ENCODE assay signal across 2 cellular contexts in the genomic region with DNA sequence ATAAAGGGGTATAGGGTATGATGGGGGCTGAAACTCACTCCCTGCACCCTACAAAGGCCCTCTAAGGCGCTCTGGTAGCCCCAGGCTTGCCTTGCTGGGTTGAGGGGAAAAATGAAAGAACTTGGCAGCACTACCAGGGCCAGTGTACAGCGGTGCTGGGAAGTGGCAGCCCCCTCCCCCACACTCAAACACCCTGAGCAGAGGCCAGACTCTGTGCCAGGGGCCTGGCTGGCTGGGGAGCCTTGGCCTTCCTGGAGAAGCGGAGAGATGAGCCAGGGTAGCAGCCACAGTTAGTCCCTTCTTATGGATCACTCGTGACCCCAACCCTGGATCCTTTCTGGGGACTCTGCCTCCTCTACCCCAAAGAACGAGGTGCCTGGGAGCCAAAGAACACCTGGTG.
A peak's percentile ranks its signal among the peaks of the same experiment; 100 is the strongest.
TF ChIP-seq lines count a peak whose summit lies in the region.

No MANE protein-coding gene starts in this region.

TF ChIP-seq in HepG2, 621 proteins besides CTCF, POLR2A, EP300 and RAD21:
- TF ChIP-seq, protein P1, sequence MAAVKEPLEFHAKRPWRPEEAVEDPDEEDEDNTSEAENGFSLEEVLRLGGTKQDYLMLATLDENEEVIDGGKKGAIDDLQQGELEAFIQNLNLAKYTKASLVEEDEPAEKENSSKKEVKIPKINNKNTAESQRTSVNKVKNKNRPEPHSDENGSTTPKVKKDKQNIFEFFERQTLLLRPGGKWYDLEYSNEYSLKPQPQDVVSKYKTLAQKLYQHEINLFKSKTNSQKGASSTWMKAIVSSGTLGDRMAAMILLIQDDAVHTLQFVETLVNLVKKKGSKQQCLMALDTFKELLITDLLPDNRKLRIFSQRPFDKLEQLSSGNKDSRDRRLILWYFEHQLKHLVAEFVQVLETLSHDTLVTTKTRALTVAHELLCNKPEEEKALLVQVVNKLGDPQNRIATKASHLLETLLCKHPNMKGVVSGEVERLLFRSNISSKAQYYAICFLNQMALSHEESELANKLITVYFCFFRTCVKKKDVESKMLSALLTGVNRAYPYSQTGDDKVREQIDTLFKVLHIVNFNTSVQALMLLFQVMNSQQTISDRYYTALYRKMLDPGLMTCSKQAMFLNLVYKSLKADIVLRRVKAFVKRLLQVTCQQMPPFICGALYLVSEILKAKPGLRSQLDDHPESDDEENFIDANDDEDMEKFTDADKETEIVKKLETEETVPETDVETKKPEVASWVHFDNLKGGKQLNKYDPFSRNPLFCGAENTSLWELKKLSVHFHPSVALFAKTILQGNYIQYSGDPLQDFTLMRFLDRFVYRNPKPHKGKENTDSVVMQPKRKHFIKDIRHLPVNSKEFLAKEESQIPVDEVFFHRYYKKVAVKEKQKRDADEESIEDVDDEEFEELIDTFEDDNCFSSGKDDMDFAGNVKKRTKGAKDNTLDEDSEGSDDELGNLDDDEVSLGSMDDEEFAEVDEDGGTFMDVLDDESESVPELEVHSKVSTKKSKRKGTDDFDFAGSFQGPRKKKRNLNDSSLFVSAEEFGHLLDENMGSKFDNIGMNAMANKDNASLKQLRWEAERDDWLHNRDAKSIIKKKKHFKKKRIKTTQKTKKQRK (IDR thresholded peaks at IDR 0.05; ENCODE audit: low read length): no peak
- TF ChIP-seq ZNF777 (CRISPR knock-in tag; IDR thresholded peaks at IDR 0.05) (no peak), RFXANK (CRISPR knock-in tag; IDR thresholded peaks at IDR 0.05) (no peak), ZNF34 (CRISPR knock-in tag; IDR thresholded peaks at IDR 0.05; ENCODE audit: borderline replicate concordance) (no peak), ZNF552 (CRISPR knock-in tag; IDR thresholded peaks at IDR 0.05; ENCODE audit: borderline replicate concordance) (no peak), NFKBIZ (CRISPR knock-in tag; IDR thresholded peaks at IDR 0.05) (no peak), KDM4B (CRISPR knock-in tag; IDR thresholded peaks at IDR 0.05) (no peak), MBD4 (IDR thresholded peaks at IDR 0.05; ENCODE audit: borderline replicate concordance, low read length) (no peak), NR2C2 (CRISPR knock-in tag; IDR thresholded peaks at IDR 0.05; ENCODE audit: borderline replicate concordance) (no peak)
- TF ChIP-seq, protein P2, sequence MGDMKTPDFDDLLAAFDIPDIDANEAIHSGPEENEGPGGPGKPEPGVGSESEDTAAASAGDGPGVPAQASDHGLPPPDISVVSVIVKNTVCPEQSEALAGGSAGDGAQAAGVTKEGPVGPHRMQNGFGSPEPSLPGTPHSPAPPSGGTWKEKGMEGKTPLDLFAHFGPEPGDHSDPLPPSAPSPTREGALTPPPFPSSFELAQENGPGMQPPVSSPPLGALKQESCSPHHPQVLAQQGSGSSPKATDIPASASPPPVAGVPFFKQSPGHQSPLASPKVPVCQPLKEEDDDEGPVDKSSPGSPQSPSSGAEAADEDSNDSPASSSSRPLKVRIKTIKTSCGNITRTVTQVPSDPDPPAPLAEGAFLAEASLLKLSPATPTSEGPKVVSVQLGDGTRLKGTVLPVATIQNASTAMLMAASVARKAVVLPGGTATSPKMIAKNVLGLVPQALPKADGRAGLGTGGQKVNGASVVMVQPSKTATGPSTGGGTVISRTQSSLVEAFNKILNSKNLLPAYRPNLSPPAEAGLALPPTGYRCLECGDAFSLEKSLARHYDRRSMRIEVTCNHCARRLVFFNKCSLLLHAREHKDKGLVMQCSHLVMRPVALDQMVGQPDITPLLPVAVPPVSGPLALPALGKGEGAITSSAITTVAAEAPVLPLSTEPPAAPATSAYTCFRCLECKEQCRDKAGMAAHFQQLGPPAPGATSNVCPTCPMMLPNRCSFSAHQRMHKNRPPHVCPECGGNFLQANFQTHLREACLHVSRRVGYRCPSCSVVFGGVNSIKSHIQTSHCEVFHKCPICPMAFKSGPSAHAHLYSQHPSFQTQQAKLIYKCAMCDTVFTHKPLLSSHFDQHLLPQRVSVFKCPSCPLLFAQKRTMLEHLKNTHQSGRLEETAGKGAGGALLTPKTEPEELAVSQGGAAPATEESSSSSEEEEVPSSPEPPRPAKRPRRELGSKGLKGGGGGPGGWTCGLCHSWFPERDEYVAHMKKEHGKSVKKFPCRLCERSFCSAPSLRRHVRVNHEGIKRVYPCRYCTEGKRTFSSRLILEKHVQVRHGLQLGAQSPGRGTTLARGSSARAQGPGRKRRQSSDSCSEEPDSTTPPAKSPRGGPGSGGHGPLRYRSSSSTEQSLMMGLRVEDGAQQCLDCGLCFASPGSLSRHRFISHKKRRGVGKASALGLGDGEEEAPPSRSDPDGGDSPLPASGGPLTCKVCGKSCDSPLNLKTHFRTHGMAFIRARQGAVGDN (CRISPR knock-in tag; IDR thresholded peaks at IDR 0.05): 0 out of 2 replicates have a peak, but pooled peaks have one; percentile 2
- TF ChIP-seq, protein P3, sequence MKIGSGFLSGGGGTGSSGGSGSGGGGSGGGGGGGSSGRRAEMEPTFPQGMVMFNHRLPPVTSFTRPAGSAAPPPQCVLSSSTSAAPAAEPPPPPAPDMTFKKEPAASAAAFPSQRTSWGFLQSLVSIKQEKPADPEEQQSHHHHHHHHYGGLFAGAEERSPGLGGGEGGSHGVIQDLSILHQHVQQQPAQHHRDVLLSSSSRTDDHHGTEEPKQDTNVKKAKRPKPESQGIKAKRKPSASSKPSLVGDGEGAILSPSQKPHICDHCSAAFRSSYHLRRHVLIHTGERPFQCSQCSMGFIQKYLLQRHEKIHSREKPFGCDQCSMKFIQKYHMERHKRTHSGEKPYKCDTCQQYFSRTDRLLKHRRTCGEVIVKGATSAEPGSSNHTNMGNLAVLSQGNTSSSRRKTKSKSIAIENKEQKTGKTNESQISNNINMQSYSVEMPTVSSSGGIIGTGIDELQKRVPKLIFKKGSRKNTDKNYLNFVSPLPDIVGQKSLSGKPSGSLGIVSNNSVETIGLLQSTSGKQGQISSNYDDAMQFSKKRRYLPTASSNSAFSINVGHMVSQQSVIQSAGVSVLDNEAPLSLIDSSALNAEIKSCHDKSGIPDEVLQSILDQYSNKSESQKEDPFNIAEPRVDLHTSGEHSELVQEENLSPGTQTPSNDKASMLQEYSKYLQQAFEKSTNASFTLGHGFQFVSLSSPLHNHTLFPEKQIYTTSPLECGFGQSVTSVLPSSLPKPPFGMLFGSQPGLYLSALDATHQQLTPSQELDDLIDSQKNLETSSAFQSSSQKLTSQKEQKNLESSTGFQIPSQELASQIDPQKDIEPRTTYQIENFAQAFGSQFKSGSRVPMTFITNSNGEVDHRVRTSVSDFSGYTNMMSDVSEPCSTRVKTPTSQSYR (CRISPR knock-in tag; IDR thresholded peaks at IDR 0.05; ENCODE audit: borderline replicate concordance): peak; percentile 58; the same call in 1 of the 2 replicates

TF ChIP-seq in GM23338, 12 proteins besides CTCF, POLR2A, EP300 and RAD21:
- TF ChIP-seq EZH2phosphoT487 (IDR thresholded peaks at IDR 0.05; ENCODE audit: unreplicated experiment) (no peak), CREB1 (CRISPR knock-in tag; IDR thresholded peaks at IDR 0.05; ENCODE audit: low read depth) (no peak), JUNB (IDR thresholded peaks at IDR 0.05; ENCODE audit: unreplicated experiment) (no peak), STAT1 (IDR thresholded peaks at IDR 0.05; ENCODE audit: unreplicated experiment) (no peak), ZNF331 (CRISPR knock-in tag; IDR thresholded peaks at IDR 0.05; ENCODE audit: low read depth) (no peak)
- TF ChIP-seq, protein P4, sequence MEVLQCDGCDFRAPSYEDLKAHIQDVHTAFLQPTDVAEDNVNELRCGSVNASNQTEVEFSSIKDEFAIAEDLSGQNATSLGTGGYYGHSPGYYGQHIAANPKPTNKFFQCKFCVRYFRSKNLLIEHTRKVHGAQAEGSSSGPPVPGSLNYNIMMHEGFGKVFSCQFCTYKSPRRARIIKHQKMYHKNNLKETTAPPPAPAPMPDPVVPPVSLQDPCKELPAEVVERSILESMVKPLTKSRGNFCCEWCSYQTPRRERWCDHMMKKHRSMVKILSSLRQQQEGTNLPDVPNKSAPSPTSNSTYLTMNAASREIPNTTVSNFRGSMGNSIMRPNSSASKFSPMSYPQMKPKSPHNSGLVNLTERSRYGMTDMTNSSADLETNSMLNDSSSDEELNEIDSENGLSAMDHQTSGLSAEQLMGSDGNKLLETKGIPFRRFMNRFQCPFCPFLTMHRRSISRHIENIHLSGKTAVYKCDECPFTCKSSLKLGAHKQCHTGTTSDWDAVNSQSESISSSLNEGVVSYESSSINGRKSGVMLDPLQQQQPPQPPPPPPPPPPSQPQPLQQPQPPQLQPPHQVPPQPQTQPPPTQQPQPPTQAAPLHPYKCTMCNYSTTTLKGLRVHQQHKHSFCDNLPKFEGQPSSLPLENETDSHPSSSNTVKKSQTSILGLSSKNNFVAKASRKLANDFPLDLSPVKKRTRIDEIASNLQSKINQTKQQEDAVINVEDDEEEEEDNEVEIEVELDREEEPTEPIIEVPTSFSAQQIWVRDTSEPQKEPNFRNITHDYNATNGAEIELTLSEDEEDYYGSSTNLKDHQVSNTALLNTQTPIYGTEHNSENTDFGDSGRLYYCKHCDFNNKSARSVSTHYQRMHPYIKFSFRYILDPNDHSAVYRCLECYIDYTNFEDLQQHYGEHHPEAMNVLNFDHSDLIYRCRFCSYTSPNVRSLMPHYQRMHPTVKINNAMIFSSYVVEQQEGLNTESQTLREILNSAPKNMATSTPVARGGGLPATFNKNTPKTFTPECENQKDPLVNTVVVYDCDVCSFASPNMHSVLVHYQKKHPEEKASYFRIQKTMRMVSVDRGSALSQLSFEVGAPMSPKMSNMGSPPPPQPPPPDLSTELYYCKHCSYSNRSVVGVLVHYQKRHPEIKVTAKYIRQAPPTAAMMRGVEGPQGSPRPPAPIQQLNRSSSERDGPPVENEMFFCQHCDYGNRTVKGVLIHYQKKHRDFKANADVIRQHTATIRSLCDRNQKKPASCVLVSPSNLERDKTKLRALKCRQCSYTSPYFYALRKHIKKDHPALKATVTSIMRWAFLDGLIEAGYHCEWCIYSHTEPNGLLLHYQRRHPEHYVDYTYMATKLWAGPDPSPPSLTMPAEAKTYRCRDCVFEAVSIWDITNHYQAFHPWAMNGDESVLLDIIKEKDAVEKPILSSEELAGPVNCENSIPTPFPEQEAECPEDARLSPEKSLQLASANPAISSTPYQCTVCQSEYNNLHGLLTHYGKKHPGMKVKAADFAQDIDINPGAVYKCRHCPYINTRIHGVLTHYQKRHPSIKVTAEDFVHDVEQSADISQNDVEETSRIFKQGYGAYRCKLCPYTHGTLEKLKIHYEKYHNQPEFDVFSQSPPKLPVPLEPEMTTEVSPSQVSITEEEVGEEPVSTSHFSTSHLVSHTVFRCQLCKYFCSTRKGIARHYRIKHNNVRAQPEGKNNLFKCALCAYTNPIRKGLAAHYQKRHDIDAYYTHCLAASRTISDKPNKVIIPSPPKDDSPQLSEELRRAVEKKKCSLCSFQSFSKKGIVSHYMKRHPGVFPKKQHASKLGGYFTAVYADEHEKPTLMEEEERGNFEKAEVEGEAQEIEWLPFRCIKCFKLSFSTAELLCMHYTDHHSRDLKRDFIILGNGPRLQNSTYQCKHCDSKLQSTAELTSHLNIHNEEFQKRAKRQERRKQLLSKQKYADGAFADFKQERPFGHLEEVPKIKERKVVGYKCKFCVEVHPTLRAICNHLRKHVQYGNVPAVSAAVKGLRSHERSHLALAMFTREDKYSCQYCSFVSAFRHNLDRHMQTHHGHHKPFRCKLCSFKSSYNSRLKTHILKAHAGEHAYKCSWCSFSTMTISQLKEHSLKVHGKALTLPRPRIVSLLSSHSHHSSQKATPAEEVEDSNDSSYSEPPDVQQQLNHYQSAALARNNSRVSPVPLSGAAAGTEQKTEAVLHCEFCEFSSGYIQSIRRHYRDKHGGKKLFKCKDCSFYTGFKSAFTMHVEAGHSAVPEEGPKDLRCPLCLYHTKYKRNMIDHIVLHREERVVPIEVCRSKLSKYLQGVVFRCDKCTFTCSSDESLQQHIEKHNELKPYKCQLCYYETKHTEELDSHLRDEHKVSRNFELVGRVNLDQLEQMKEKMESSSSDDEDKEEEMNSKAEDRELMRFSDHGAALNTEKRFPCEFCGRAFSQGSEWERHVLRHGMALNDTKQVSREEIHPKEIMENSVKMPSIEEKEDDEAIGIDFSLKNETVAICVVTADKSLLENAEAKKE (CRISPR knock-in tag; IDR thresholded peaks at IDR 0.05): no peak
- TF ChIP-seq, protein P5, sequence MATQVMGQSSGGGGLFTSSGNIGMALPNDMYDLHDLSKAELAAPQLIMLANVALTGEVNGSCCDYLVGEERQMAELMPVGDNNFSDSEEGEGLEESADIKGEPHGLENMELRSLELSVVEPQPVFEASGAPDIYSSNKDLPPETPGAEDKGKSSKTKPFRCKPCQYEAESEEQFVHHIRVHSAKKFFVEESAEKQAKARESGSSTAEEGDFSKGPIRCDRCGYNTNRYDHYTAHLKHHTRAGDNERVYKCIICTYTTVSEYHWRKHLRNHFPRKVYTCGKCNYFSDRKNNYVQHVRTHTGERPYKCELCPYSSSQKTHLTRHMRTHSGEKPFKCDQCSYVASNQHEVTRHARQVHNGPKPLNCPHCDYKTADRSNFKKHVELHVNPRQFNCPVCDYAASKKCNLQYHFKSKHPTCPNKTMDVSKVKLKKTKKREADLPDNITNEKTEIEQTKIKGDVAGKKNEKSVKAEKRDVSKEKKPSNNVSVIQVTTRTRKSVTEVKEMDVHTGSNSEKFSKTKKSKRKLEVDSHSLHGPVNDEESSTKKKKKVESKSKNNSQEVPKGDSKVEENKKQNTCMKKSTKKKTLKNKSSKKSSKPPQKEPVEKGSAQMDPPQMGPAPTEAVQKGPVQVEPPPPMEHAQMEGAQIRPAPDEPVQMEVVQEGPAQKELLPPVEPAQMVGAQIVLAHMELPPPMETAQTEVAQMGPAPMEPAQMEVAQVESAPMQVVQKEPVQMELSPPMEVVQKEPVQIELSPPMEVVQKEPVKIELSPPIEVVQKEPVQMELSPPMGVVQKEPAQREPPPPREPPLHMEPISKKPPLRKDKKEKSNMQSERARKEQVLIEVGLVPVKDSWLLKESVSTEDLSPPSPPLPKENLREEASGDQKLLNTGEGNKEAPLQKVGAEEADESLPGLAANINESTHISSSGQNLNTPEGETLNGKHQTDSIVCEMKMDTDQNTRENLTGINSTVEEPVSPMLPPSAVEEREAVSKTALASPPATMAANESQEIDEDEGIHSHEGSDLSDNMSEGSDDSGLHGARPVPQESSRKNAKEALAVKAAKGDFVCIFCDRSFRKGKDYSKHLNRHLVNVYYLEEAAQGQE (IDR thresholded peaks at IDR 0.05; ENCODE audit: unreplicated experiment): no peak
- TF ChIP-seq, protein P6, sequence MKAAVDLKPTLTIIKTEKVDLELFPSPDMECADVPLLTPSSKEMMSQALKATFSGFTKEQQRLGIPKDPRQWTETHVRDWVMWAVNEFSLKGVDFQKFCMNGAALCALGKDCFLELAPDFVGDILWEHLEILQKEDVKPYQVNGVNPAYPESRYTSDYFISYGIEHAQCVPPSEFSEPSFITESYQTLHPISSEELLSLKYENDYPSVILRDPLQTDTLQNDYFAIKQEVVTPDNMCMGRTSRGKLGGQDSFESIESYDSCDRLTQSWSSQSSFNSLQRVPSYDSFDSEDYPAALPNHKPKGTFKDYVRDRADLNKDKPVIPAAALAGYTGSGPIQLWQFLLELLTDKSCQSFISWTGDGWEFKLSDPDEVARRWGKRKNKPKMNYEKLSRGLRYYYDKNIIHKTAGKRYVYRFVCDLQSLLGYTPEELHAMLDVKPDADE (IDR thresholded peaks at IDR 0.05): no peak
